Comparison of ENCODE assay signal across 13 cellular contexts in genomic region chr5:134547999-134548626, GRCh38. TPM values are rescaled to one million over a fixed set of nuclear protein-coding genes. Genes with fewer than 3 reads are reported as not detected.
DNase-seq lines count a peak whose midpoint lies in the region; ATAC-seq, FAIRE-seq and TF ChIP-seq lines count a peak whose summit lies in the region.
"Had no signal": no experiment of that assay in that cellular context is flagged by ENCODE, and none has a peak within 500 bp of the region (broad histone marks: within the 10 kb centered on the region; RNA-seq: fewer than 3 reads in every experiment).

No MANE protein-coding gene starts in this region.

- H3K27ac Mint-ChIP-seq in activated naive CD4-positive, alpha-beta T cell treated with anti-CD3 and anti-CD28 coated beads, Interleukin-2, amount 50 U/mL, for 24 hours: peak overlapping the region; percentile 98
- no peak overlapping the region for H3K27ac Mint-ChIP-seq in T-helper 2 cell treated with Interferon-gamma antibody and Interleukin-4, amounts not matched to agents 5 μg/mL and 100 μg/mL, for 36 hours

- no peaks in the 10 kb centered on the region for H3K9me2 ChIP-seq in SU-DHL-6 (replicated peaks; ENCODE audit: insufficient read depth, low read length)

- 0 out of 2 replicates have a peak overlapping the region, but pooled peaks have one; percentile 5 for H3K27ac ChIP-seq in SU-DHL-6 (ENCODE audit: low read depth, low read length)
- H3K27ac ChIP-seq in gastroesophageal sphincter: peak overlapping the region in 3 of 4 donors; percentile 56 to 71 (median 66)
- H3K27ac ChIP-seq in thoracic aorta: peak overlapping the region; percentile 24 to 44
- no peak overlapping the region for H3K27ac ChIP-seq in small intestine (ENCODE audit: low read depth in 1 of 2, low read length in 1 of 2)
- H3K27ac ChIP-seq: neutrophil had no signal

- no peak overlapping the region for H2AFZ ChIP-seq in SU-DHL-6 (ENCODE audit: low read depth, low read length, severe bottlenecking)

- DNase-seq in activated naive CD4-positive, alpha-beta T cell (lab: John Stamatoyannopoulos, UW): no peak
- DNase-seq in thoracic aorta (ENCODE audit: low spot score) (no peak), mesenteric fat pad (ENCODE audit: low spot score) (no peak), small intestine (no peak)
- no peak for DNase-seq in T-helper 2 cell treated with Interferon-gamma antibody and Interleukin-4, amounts not matched to agents 5 μg/mL and 100 μg/mL, for 36 hours (ENCODE audit: low spot score)
- DNase-seq: NCI-H1092 treated with DMSO at 0.1 percent for 48 hours, NCI-H524 treated with DMSO at 0.1 percent for 48 hours had no signal

- H3K4me1 Mint-ChIP-seq in activated naive CD4-positive, alpha-beta T cell treated with anti-CD3 and anti-CD28 coated beads, Interleukin-2, amount 50 U/mL, for 24 hours: peaks cover 67% of the 10 kb centered on the region
- peaks cover 28% of the 10 kb centered on the region for H3K4me1 Mint-ChIP-seq in T-helper 2 cell treated with Interferon-gamma antibody and Interleukin-4, amounts not matched to agents 5 μg/mL and 100 μg/mL, for 36 hours (ENCODE audit: low read depth)

- no peaks in the 10 kb centered on the region for H3K27me3 Mint-ChIP-seq in activated naive CD4-positive, alpha-beta T cell treated with anti-CD3 and anti-CD28 coated beads, Interleukin-2, amount 50 U/mL, for 24 hours
- no peaks in the 10 kb centered on the region for H3K27me3 Mint-ChIP-seq in T-helper 2 cell treated with Interferon-gamma antibody and Interleukin-4, amounts not matched to agents 5 μg/mL and 100 μg/mL, for 36 hours (ENCODE audit: low read depth)

- no peak for TF ChIP-seq POLR2A in gastroesophageal sphincter (IDR thresholded peaks at IDR 0.05)

- no peak overlapping the region for H3K4me3 ChIP-seq in SU-DHL-6 (ENCODE audit: insufficient read depth, low read length, poor library complexity, severe bottlenecking)
- H3K4me3 ChIP-seq in gastroesophageal sphincter: no peak overlapping the region
- no peak overlapping the region for H3K4me3 ChIP-seq in thoracic aorta
- no peak overlapping the region for H3K4me3 ChIP-seq in small intestine (ENCODE audit: low read depth in 1 of 2, low read length in 2 of 2)

- FAIRE-seq in small intestine (lab: Jason Lieb, UNC): no peak
- FAIRE-seq: endometrium, urothelium cell line had no signal

- peaks cover 5 to 99% (median 43%) of the 10 kb centered on the region in 3 donors for H3K4me1 ChIP-seq in gastroesophageal sphincter
- H3K4me1 ChIP-seq in thoracic aorta (ENCODE audit: control insufficient read depth in 1 of 2, low read depth in 2 of 2): peaks cover 61 to 98% of the 10 kb centered on the region in 2 donors
- peaks cover 2 to 12% of the 10 kb centered on the region in 2 donors for H3K4me1 ChIP-seq in small intestine (ENCODE audit: control insufficient read depth in 2 of 2, insufficient read depth in 1 of 2, low read depth in 1 of 2, low read length in 1 of 2)

- no peaks in the 10 kb centered on the region for H3K9me3 Mint-ChIP-seq in activated naive CD4-positive, alpha-beta T cell treated with anti-CD3 and anti-CD28 coated beads, Interleukin-2, amount 50 U/mL, for 24 hours
- H3K9me3 Mint-ChIP-seq in T-helper 2 cell treated with Interferon-gamma antibody and Interleukin-4, amounts not matched to agents 5 μg/mL and 100 μg/mL, for 36 hours: no peaks in the 10 kb centered on the region

- no peak overlapping the region for H3K9ac ChIP-seq in SU-DHL-6 (ENCODE audit: low read length)

- H3K9me3 ChIP-seq in SU-DHL-6 (ENCODE audit: insufficient read depth, low read length) (no peaks in the 10 kb centered on the region), gastroesophageal sphincter (no peaks in the 10 kb centered on the region), thoracic aorta (no peaks in the 10 kb centered on the region), small intestine (ENCODE audit: control insufficient read depth, low read depth) (no peaks in the 10 kb centered on the region)
- H3K9me3 ChIP-seq: neutrophil had no signal

- no peaks in the 10 kb centered on the region for H4K20me1 ChIP-seq in SU-DHL-6 (ENCODE audit: low read depth, low read length)

- no peak overlapping the region for H3K4me2 ChIP-seq in SU-DHL-6 (ENCODE audit: low read depth, low read length, poor library complexity, severe bottlenecking)

- no peak overlapping the region for H3K4me3 Mint-ChIP-seq in activated naive CD4-positive, alpha-beta T cell treated with anti-CD3 and anti-CD28 coated beads, Interleukin-2, amount 50 U/mL, for 24 hours
- H3K4me3 Mint-ChIP-seq in T-helper 2 cell treated with Interferon-gamma antibody and Interleukin-4, amounts not matched to agents 5 μg/mL and 100 μg/mL, for 36 hours: no peak overlapping the region

- H3F3A ChIP-seq in SU-DHL-6 (ENCODE audit: insufficient read depth): peaks cover 11% of the 10 kb centered on the region; the same call in 1 of the 2 replicates

- H3K79me2 ChIP-seq in SU-DHL-6 (ENCODE audit: insufficient read depth, low read length): no peaks in the 10 kb centered on the region; the same call in 1 of the 2 replicates

- 38 to 54% methylated on average over 3 to 6 of the region's 12 CpGs for WGBS in gastroesophageal sphincter (ENCODE audit: low coverage in 1 of 2), 2 donors
- WGBS in small intestine, 3 donors: 74 to 87% (median 85%) methylated on average over 12 of the region's 12 CpGs

- TF ChIP-seq CTCF in SU-DHL-6 (IDR thresholded peaks at IDR 0.05; ENCODE audit: insufficient read depth, low read length, poor library complexity, severe bottlenecking): no peak
- TF ChIP-seq CTCF in gastroesophageal sphincter (IDR thresholded peaks at IDR 0.05): no peak
- TF ChIP-seq CTCF in thoracic aorta (IDR thresholded peaks at IDR 0.05): no peak

- no peaks in the 10 kb centered on the region for H3K36me3 ChIP-seq in SU-DHL-6 (ENCODE audit: low read length)
- peaks cover 0 to 88% of the 10 kb centered on the region in 2 donors for H3K36me3 ChIP-seq in gastroesophageal sphincter
- H3K36me3 ChIP-seq in thoracic aorta: no peaks in the 10 kb centered on the region
- peaks cover 0 to 5% of the 10 kb centered on the region in 2 donors for H3K36me3 ChIP-seq in small intestine (ENCODE audit: control insufficient read depth in 2 of 2, insufficient read depth in 2 of 2, low read length in 2 of 2)

- peaks cover 6% of the 10 kb centered on the region for H3K36me3 Mint-ChIP-seq in activated naive CD4-positive, alpha-beta T cell treated with anti-CD3 and anti-CD28 coated beads, Interleukin-2, amount 50 U/mL, for 24 hours
- H3K36me3 Mint-ChIP-seq in T-helper 2 cell treated with Interferon-gamma antibody and Interleukin-4, amounts not matched to agents 5 μg/mL and 100 μg/mL, for 36 hours (ENCODE audit: low read depth): peaks cover 34% of the 10 kb centered on the region

- TF ChIP-seq EP300 in gastroesophageal sphincter (IDR thresholded peaks at IDR 0.05): no peak

- H3K27me3 ChIP-seq in SU-DHL-6 (ENCODE audit: low read length) (no peaks in the 10 kb centered on the region), gastroesophageal sphincter (no peaks in the 10 kb centered on the region), thoracic aorta (replicated peaks; ENCODE audit: insufficient read depth) (no peaks in the 10 kb centered on the region), small intestine (ENCODE audit: control insufficient read depth in 2 of 2, insufficient read depth in 2 of 2, low read length in 2 of 2) (no peaks in the 10 kb centered on the region)
- H3K27me3 ChIP-seq: neutrophil had no signal

- ATAC-seq in gastroesophageal sphincter (no peak), thoracic aorta (ENCODE audit: insufficient number of reproducible peaks, low FRiP score, low read depth) (no peak)

RNA-seq across cellular contexts. Expression of gene JADE2, which starts 22.6 kb away (rescaled TPM):
- 100 to 1,000 TPM in 2 of 4 donors, 10 to 100 TPM in 2; 46.0 to 113 (median 89.2) TPM for total RNA-seq in gastroesophageal sphincter
- 10 to 100 TPM; 54.0 to 81.3 TPM for total RNA-seq in thoracic aorta
- total RNA-seq in mesenteric fat pad: 31.6 TPM
- polyA plus RNA-seq in small intestine: 10 to 100 TPM in 1 of 3 donors, 1 to 10 TPM in 2; 8.1 to 24.2 (median 8.4) TPM

Comparison
In these comparisons a context has a peak if more than half of its experiments do, and no peak if none do; other contexts are left out.
1. H3K27ac ChIP-seq: peak in SU-DHL-6 (single experiment), gastroesophageal sphincter (3 of 4) and thoracic aorta (2 of 2); none in small intestine (0 of 2).